In genomic region chr1:25028910-25029599, GRCh38 we compare ENCODE assay signal across 10 cellular contexts.
DNase-seq lines count a peak whose midpoint lies in the region; ATAC-seq and FAIRE-seq lines count a peak whose summit lies in the region.
"Had no signal": no experiment of that assay in that cellular context is flagged by ENCODE, and none has a peak within 500 bp of the region (broad histone marks: within the 10 kb centered on the region; RNA-seq: fewer than 3 reads in every experiment).

No MANE protein-coding gene starts in this region.

- peaks cover 60% of the 10 kb centered on the region for H3K4me1 Mint-ChIP-seq in T-helper 17 cell
- peaks cover 25 to 97% (median 52%) of the 10 kb centered on the region in 4 donors for H3K4me1 Mint-ChIP-seq in naive thymus-derived CD8-positive, alpha-beta T cell

- H3K4me3 Mint-ChIP-seq in T-helper 17 cell, result peak overlapping the region; percentile 87
- H3K4me3 Mint-ChIP-seq in naive thymus-derived CD8-positive, alpha-beta T cell, result peak overlapping the region; percentile 50 to 80 (median 70)

- H3K9me3 Mint-ChIP-seq in naive thymus-derived CD8-positive, alpha-beta T cell, result no peaks in the 10 kb centered on the region

- peak; percentile 48 for DNase-seq in DMS53 (lab: John Stamatoyannopoulos, UW)
- DNase-seq in DMS53 treated with DMSO at 0.1 percent for 48 hours (lab: John Stamatoyannopoulos, UW; ENCODE audit: unreplicated experiment), result no peak
- no peak for DNase-seq in GM19239 (ENCODE audit: insufficient read length, low spot score)
- no peak for DNase-seq in T-helper 17 cell
- peak in 2 of 10 donors; percentile 13 to 37 for DNase-seq in naive thymus-derived CD8-positive, alpha-beta T cell
- DNase-seq in glomerular visceral epithelial cell (ENCODE audit: extremely low spot score), result no peak
- DNase-seq in HK-2 (ENCODE audit: unreplicated experiment), result no peak
- DNase-seq: erythroblast had no signal

- no peaks in the 10 kb centered on the region for H3K27me3 Mint-ChIP-seq in T-helper 17 cell
- H3K27me3 Mint-ChIP-seq in naive thymus-derived CD8-positive, alpha-beta T cell, result no peaks in the 10 kb centered on the region

- POLR2A ChIA-PET in naive thymus-derived CD8-positive, alpha-beta T cell (lab: Charles Lee), result interaction anchor here (1.0 to 10.6 kb wide), 12 partner anchors 12 to 204 kb away, joined by 3 to 137 read pairs (median 4); partner anchors contain the start of genes RUNX3 and SYF2

- FAIRE-seq in GM19239 (lab: Jason Lieb, UNC), result peak; percentile 99

- ATAC-seq in T-helper 17 cell, result no peak
- no peak for ATAC-seq in naive thymus-derived CD8-positive, alpha-beta T cell
- no peak for ATAC-seq in HG03439 (IDR thresholded peaks at IDR 0.05; ENCODE audit: unreplicated experiment)

- peak overlapping the region; percentile 98 for H3K27ac Mint-ChIP-seq in T-helper 17 cell
- H3K27ac Mint-ChIP-seq in naive thymus-derived CD8-positive, alpha-beta T cell, result peak overlapping the region in 9 of 10 donors; percentile 81 to 96 (median 90)

- no peaks in the 10 kb centered on the region for H3K36me3 Mint-ChIP-seq in T-helper 17 cell (ENCODE audit: low read depth)
- H3K36me3 Mint-ChIP-seq in naive thymus-derived CD8-positive, alpha-beta T cell, result no peaks in the 10 kb centered on the region

- no peaks in the 10 kb centered on the region for H3K9me3 ChIP-seq in T-helper 17 cell (ENCODE audit: control insufficient read depth, low read length, poor library complexity, severe bottlenecking)
- H3K9me3 ChIP-seq: ascending aorta had no signal
